9 cellular contexts compared by ENCODE assay signal in genomic region chr10:3852147-3852904, GRCh38.
A peak's percentile ranks its signal among the peaks of the same experiment; 100 is the strongest.
DNase-seq lines count a peak whose midpoint lies in the region; ATAC-seq and TF ChIP-seq lines count a peak whose summit lies in the region.
"Had no signal": no experiment of that assay in that cellular context is flagged by ENCODE, and none has a peak within 500 bp of the region (broad histone marks: within the 10 kb centered on the region; RNA-seq: fewer than 3 reads in every experiment).

No MANE protein-coding gene starts in this region.

- H3K27ac ChIP-seq in esophagus (ENCODE audit: low read depth in 2 of 2, low read length in 1 of 2) (peak overlapping the region; percentile 62 to 81), thyroid gland (peak overlapping the region; percentile 94 to 100 (median 97))
- H3K27ac ChIP-seq: BLaER1 had no signal

- H3K27ac Mint-ChIP-seq in activated CD4-positive, alpha-beta memory T cell treated with anti-CD3 and anti-CD28 coated beads for 36 hours = peak overlapping the region; percentile 92
- peak overlapping the region; percentile 97 to 100 for H3K27ac Mint-ChIP-seq in natural killer cell treated with Interleukin-12 subunit alpha and Interleukin-12 subunit beta and Interleukin-15 and Interleukin-18, amount 100 ng/mL, for 72 hours

- H3K27me3 ChIP-seq in esophagus (ENCODE audit: control insufficient read depth in 1 of 2, insufficient read depth in 2 of 2, low read length in 2 of 2) (no peaks in the 10 kb centered on the region), thyroid gland (no peaks in the 10 kb centered on the region)
- H3K27me3 ChIP-seq: BLaER1 had no signal

- POLR2A ChIA-PET in activated CD4-positive, alpha-beta memory T cell treated with anti-CD3 and anti-CD28 coated beads for 36 hours (lab: Charles Lee) = interaction anchor here (0.9 to 6.5 kb wide), 20 partner anchors 15 to 230 kb away, joined by 3 to 103 read pairs (median 8); partner anchors contain the start of gene KLF6

- peaks cover 1% of the 10 kb centered on the region for H3K36me3 Mint-ChIP-seq in activated CD4-positive, alpha-beta memory T cell treated with anti-CD3 and anti-CD28 coated beads for 36 hours
- no peaks in the 10 kb centered on the region for H3K36me3 Mint-ChIP-seq in natural killer cell treated with Interleukin-12 subunit alpha and Interleukin-12 subunit beta and Interleukin-15 and Interleukin-18, amount 100 ng/mL, for 72 hours

- H3K27me3 Mint-ChIP-seq in activated CD4-positive, alpha-beta memory T cell treated with anti-CD3 and anti-CD28 coated beads for 36 hours = no peaks in the 10 kb centered on the region
- H3K27me3 Mint-ChIP-seq in natural killer cell treated with Interleukin-12 subunit alpha and Interleukin-12 subunit beta and Interleukin-15 and Interleukin-18, amount 100 ng/mL, for 72 hours = no peaks in the 10 kb centered on the region

- peak overlapping the region; percentile 36 for H3K4me3 Mint-ChIP-seq in activated CD4-positive, alpha-beta memory T cell treated with anti-CD3 and anti-CD28 coated beads for 36 hours
- peak overlapping the region; percentile 85 for H3K4me3 Mint-ChIP-seq in natural killer cell treated with Interleukin-12 subunit alpha and Interleukin-12 subunit beta and Interleukin-15 and Interleukin-18, amount 100 ng/mL, for 72 hours

- H3K36me3 ChIP-seq in esophagus (ENCODE audit: control insufficient read depth in 2 of 2, insufficient read depth in 2 of 2, low read length in 1 of 2) (no peaks in the 10 kb centered on the region), thyroid gland (no peaks in the 10 kb centered on the region)
- H3K36me3 ChIP-seq: BLaER1 had no signal

- ATAC-seq in HG02678 (IDR thresholded peaks at IDR 0.05; ENCODE audit: unreplicated experiment) = peak; percentile 87
- ATAC-seq in natural killer cell treated with Interleukin-12 subunit alpha and Interleukin-12 subunit beta and Interleukin-15 and Interleukin-18, amount 100 ng/mL, for 72 hours = peak; percentile 92 to 94

- H3K4me1 ChIP-seq in esophagus (ENCODE audit: control insufficient read depth in 2 of 2, insufficient read depth in 2 of 2, low read length in 1 of 2) (peaks cover 3% of the 10 kb centered on the region in 2 donors), thyroid gland (peaks cover 14 to 35% of the 10 kb centered on the region in 2 donors)

- DNase-seq in NCI-H1417 (lab: John Stamatoyannopoulos, UW) (peak in 2 of 3 experiments; percentile 2 to 33), NCI-H1417 treated with DMSO at 0.1 percent for 48 hours (lab: John Stamatoyannopoulos, UW) (no peak), NCI-H146 treated with DMSO at 0.1 percent for 48 hours (lab: John Stamatoyannopoulos, UW; ENCODE audit: unreplicated experiment) (peak; percentile 95), thyroid gland (peak; percentile 92 to 93)
- DNase-seq in activated CD4-positive, alpha-beta memory T cell treated with anti-CD3 and anti-CD28 coated beads for 36 hours = peak; percentile 86
- no peak for DNase-seq in natural killer cell treated with Interleukin-12 subunit alpha and Interleukin-12 subunit beta and Interleukin-15 and Interleukin-18, amount 100 ng/mL, for 72 hours (ENCODE audit: low spot score)

- intact Hi-C loops in activated CD4-positive, alpha-beta memory T cell treated with anti-CD3 and anti-CD28 coated beads for 36 hours (cut with micrococcal nuclease) = loop anchor here (1.0 kb wide), 13 partner anchors 14 to 800 kb away; partner anchors contain the start of gene KLF6
- intact Hi-C loops in thyroid gland (cut with DNase I) = loop anchor here (10.0 kb wide), 1 partner anchor 68 kb away; the partner anchor contains the start of gene KLF6

- H3K4me3 ChIP-seq in esophagus (ENCODE audit: low read depth in 1 of 2, low read length in 2 of 2) (no peak overlapping the region), thyroid gland (replicated peaks in 1 of 3) (no peak overlapping the region)
- H3K4me3 ChIP-seq: BLaER1 had no signal

- CTCF ChIA-PET in activated CD4-positive, alpha-beta memory T cell treated with anti-CD3 and anti-CD28 coated beads for 36 hours (lab: Charles Lee) = interaction anchor here (0.9 to 2.3 kb wide), 7 partner anchors 14 to 278 kb away, joined by 3 to 12 read pairs (median 8); no protein-coding TSS in a partner anchor

- H3K9me3 Mint-ChIP-seq in activated CD4-positive, alpha-beta memory T cell treated with anti-CD3 and anti-CD28 coated beads for 36 hours = no peaks in the 10 kb centered on the region
- no peaks in the 10 kb centered on the region for H3K9me3 Mint-ChIP-seq in natural killer cell treated with Interleukin-12 subunit alpha and Interleukin-12 subunit beta and Interleukin-15 and Interleukin-18, amount 100 ng/mL, for 72 hours

- 24 to 29% methylated on average over 10 of the region's 10 CpGs for WGBS in esophagus, 2 donors
- 43 to 50% methylated on average over 10 of the region's 10 CpGs for WGBS in thyroid gland, 2 donors

- H3K4me1 Mint-ChIP-seq in activated CD4-positive, alpha-beta memory T cell treated with anti-CD3 and anti-CD28 coated beads for 36 hours (ENCODE audit: low read depth) = peaks cover 53% of the 10 kb centered on the region
- peaks cover 22 to 34% of the 10 kb centered on the region in 2 donors for H3K4me1 Mint-ChIP-seq in natural killer cell treated with Interleukin-12 subunit alpha and Interleukin-12 subunit beta and Interleukin-15 and Interleukin-18, amount 100 ng/mL, for 72 hours (ENCODE audit: low read depth in 2 of 2)

- TF ChIP-seq CTCF in thyroid gland (IDR thresholded peaks at IDR 0.05) = peak in 1 of 6 experiments; percentile 4

- H3K9me3 ChIP-seq in esophagus (ENCODE audit: control insufficient read depth in 2 of 2, insufficient read depth in 1 of 2, low read depth in 1 of 2, low read length in 1 of 2) (no peaks in the 10 kb centered on the region), thyroid gland (no peaks in the 10 kb centered on the region)
- H3K9me3 ChIP-seq: BLaER1 had no signal

- peak in 1 of 2 donors; percentile 78 for TF ChIP-seq POLR2A in thyroid gland (IDR thresholded peaks at IDR 0.05)

Comparison
In these comparisons a context has a peak if more than half of its experiments do, and no peak if none do; other contexts are left out.
1. DNase-seq: peak in NCI-H1417 (2 of 3), NCI-H146 treated with DMSO at 0.1 percent for 48 hours (single experiment), activated CD4-positive, alpha-beta memory T cell treated with anti-CD3 and anti-CD28 coated beads for 36 hours (single experiment) and thyroid gland (2 of 2); none in NCI-H1417 treated with DMSO at 0.1 percent for 48 hours (single experiment) and natural killer cell treated with Interleukin-12 subunit alpha and Interleukin-12 subunit beta and Interleukin-15 and Interleukin-18, amount 100 ng/mL, for 72 hours (single experiment).